In the genomic region with DNA sequence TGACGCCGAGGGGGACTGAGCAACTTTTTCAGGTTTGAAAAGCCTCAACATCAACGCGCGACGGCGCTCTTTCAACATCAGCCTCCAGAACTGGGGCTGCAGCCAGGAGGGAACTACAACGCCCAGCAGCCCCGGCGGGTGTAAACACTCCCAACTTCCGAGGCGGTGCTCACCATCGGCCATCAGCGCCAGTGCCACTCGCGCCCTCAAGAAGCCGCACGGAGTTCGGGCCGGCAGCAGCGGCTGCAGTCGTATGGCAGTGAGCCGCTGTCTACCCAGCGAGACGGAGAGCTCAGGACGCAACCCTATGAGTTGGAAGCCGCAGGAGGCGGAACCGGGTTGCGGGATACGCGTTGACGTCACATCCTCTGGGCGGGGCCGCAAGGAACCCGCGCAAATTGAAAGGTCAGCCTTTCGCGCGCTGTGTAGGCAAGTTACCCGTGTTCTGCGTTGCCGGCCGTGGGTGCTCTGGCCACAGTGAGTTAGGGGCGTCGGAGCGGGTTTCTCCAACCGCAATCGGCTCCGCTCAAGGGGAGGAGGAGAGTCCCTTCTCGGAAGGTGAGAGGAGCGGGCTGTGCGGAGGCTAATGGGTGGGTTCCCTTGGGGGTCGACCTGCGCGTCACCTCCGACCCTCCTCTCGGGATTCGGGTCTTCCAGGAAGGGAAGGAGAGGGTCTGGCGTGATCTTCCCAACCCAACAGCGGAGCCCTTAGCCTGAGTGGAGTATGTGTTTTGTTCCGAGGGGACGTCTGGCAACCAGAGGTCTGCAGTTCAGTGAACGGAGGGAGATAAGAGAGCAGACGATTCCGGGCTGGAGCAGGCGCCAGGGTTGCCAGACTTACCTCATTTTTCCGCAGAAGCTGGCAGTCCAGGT, we compare ENCODE assay signal across 1 cellular context.
TF ChIP-seq lines count a peak whose summit lies in the region.

A gene (plus strand): TSS at position 409 of the 873 bp plus-strand sequence. CDS start 2,222 bp downstream, outside the sequence.

TF ChIP-seq in HEK293, 187 proteins besides CTCF, POLR2A, EP300 and RAD21 (continued from another document and continues in another):
- TF ChIP-seq, protein P1, sequence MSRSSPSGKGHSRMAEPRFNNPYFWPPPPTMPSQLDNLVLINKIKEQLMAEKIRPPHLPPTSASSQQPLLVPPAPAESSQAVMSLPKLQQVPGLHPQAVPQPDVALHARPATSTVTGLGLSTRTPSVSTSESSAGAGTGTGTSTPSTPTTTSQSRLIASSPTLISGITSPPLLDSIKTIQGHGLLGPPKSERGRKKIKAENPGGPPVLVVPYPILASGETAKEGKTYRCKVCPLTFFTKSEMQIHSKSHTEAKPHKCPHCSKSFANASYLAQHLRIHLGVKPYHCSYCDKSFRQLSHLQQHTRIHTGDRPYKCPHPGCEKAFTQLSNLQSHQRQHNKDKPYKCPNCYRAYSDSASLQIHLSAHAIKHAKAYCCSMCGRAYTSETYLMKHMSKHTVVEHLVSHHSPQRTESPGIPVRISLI (tag by site-specific recombination; IDR thresholded peaks at IDR 0.05) = peak; percentile 85
- peak; percentile 65 for TF ChIP-seq OVOL3 (tag by site-specific recombination; IDR thresholded peaks at IDR 0.05)
- TF ChIP-seq ZNF341 (tag by site-specific recombination; IDR thresholded peaks at IDR 0.05; ENCODE audit: low read depth) = peak; percentile 52; the same call in 1 of the 2 replicates
- TF ChIP-seq ZFHX2 (tag by site-specific recombination; conservative IDR thresholded peaks at IDR 0.05) = peak; percentile 74
- TF ChIP-seq KLF8 (tag by site-specific recombination; IDR thresholded peaks at IDR 0.05) = peak; percentile 98
- TF ChIP-seq ZNF549 (tag by site-specific recombination; IDR thresholded peaks at IDR 0.05) = no peak
- peak; percentile 79 for TF ChIP-seq GLI4 (tag by site-specific recombination; IDR thresholded peaks at IDR 0.05)
- peak; percentile 69 for TF ChIP-seq KLF9 (tag by site-specific recombination; IDR thresholded peaks at IDR 0.05; ENCODE audit: low read depth)
- TF ChIP-seq, protein P2, sequence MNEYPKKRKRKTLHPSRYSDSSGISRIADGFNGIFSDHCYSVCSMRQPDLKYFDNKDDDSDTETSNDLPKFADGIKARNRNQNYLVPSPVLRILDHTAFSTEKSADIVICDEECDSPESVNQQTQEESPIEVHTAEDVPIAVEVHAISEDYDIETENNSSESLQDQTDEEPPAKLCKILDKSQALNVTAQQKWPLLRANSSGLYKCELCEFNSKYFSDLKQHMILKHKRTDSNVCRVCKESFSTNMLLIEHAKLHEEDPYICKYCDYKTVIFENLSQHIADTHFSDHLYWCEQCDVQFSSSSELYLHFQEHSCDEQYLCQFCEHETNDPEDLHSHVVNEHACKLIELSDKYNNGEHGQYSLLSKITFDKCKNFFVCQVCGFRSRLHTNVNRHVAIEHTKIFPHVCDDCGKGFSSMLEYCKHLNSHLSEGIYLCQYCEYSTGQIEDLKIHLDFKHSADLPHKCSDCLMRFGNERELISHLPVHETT (tag by site-specific recombination; IDR thresholded peaks at IDR 0.05) = peak; percentile 81
- no peak for TF ChIP-seq ZNF221 (tag by site-specific recombination; IDR thresholded peaks at IDR 0.05; ENCODE audit: borderline replicate concordance)
- TF ChIP-seq ZNF544 (tag by site-specific recombination; IDR thresholded peaks at IDR 0.05) = no peak
- peak; percentile 95 for TF ChIP-seq ZXDB (tag by site-specific recombination; IDR thresholded peaks at IDR 0.05)
- peak; percentile 99 for TF ChIP-seq ZFP37 (tag by site-specific recombination; IDR thresholded peaks at IDR 0.05)
- TF ChIP-seq ZNF223 (tag by site-specific recombination; IDR thresholded peaks at IDR 0.05) = no peak
- TF ChIP-seq, protein P3, sequence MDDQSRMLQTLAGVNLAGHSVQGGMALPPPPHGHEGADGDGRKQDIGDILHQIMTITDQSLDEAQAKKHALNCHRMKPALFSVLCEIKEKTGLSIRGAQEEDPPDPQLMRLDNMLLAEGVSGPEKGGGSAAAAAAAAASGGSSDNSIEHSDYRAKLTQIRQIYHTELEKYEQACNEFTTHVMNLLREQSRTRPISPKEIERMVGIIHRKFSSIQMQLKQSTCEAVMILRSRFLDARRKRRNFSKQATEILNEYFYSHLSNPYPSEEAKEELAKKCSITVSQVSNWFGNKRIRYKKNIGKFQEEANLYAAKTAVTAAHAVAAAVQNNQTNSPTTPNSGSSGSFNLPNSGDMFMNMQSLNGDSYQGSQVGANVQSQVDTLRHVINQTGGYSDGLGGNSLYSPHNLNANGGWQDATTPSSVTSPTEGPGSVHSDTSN (CRISPR knock-in tag; IDR thresholded peaks at IDR 0.05) = peak; percentile 89; the same call in 1 of the 2 replicates
- TF ChIP-seq GLIS1 (tag by site-specific recombination; IDR thresholded peaks at IDR 0.05) = peak; percentile 76
- TF ChIP-seq ZNF324 (tag by site-specific recombination; IDR thresholded peaks at IDR 0.05) = peak; percentile 87; the same call in 1 of the 2 replicates
- TF ChIP-seq ZNF423 (tag by site-specific recombination; IDR thresholded peaks at IDR 0.05) = no peak; the same call in 1 of the 2 replicates
- 0 out of 2 replicates have a peak, but pooled peaks have one; percentile 53 for TF ChIP-seq HOXC10 (CRISPR knock-in tag; IDR thresholded peaks at IDR 0.05)
- no peak for TF ChIP-seq ZNF214 (tag by site-specific recombination; IDR thresholded peaks at IDR 0.05; ENCODE audit: borderline replicate concordance)
- peak; percentile 95 for TF ChIP-seq ZBTB7A (tag by site-specific recombination; IDR thresholded peaks at IDR 0.05; ENCODE audit: low read depth)
- TF ChIP-seq, protein P4, sequence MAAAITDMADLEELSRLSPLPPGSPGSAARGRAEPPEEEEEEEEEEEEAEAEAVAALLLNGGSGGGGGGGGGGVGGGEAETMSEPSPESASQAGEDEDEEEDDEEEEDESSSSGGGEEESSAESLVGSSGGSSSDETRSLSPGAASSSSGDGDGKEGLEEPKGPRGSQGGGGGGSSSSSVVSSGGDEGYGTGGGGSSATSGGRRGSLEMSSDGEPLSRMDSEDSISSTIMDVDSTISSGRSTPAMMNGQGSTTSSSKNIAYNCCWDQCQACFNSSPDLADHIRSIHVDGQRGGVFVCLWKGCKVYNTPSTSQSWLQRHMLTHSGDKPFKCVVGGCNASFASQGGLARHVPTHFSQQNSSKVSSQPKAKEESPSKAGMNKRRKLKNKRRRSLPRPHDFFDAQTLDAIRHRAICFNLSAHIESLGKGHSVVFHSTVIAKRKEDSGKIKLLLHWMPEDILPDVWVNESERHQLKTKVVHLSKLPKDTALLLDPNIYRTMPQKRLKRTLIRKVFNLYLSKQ (tag by site-specific recombination; IDR thresholded peaks at IDR 0.05; ENCODE audit: borderline replicate concordance) = no peak
- peak; percentile 77 for TF ChIP-seq YY1 (tag by site-specific recombination; IDR thresholded peaks at IDR 0.05)
- TF ChIP-seq ZEB2 (tag by site-specific recombination; IDR thresholded peaks at IDR 0.05) = peak; percentile 92; the same call in 1 of the 2 replicates
- no peak for TF ChIP-seq ZNF791 (tag by site-specific recombination; IDR thresholded peaks at IDR 0.05)
- TF ChIP-seq, protein P5, sequence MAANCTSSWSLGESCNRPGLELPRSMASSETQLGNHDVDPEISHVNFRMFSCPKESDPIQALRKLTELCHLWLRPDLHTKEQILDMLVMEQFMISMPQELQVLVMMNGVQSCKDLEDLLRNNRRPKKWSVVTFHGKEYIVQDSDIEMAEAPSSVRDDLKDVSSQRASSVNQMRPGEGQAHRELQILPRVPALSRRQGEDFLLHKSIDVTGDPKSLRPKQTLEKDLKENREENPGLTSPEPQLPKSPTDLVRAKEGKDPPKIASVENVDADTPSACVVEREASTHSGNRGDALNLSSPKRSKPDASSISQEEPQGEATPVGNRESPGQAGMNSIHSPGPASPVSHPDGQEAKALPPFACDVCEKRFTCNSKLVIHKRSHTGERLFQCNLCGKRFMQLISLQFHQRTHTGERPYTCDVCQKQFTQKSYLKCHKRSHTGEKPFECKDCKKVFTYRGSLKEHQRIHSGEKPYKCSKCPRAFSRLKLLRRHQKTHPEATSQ (tag by site-specific recombination; IDR thresholded peaks at IDR 0.05) = peak; percentile 64
- no peak for TF ChIP-seq YY2 (tag by site-specific recombination; IDR thresholded peaks at IDR 0.05)
- TF ChIP-seq, protein P6, sequence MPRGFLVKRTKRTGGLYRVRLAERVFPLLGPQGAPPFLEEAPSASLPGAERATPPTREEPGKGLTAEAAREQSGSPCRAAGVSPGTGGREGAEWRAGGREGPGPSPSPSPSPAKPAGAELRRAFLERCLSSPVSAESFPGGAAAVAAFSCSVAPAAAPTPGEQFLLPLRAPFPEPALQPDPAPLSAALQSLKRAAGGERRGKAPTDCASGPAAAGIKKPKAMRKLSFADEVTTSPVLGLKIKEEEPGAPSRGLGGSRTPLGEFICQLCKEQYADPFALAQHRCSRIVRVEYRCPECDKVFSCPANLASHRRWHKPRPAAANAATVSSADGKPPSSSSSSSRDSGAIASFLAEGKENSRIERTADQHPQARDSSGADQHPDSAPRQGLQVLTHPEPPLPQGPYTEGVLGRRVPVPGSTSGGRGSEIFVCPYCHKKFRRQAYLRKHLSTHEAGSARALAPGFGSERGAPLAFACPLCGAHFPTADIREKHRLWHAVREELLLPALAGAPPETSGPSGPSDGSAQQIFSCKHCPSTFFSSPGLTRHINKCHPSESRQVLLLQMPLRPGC (tag by site-specific recombination; IDR thresholded peaks at IDR 0.05) = peak; percentile 87
- peak; percentile 90; the same call in 1 of the 2 replicates for TF ChIP-seq ZNF792 (tag by site-specific recombination; IDR thresholded peaks at IDR 0.05)
- peak; percentile 48; the same call in 1 of the 2 replicates for TF ChIP-seq ZNF121 (tag by site-specific recombination; IDR thresholded peaks at IDR 0.05)
- TF ChIP-seq, protein P7, sequence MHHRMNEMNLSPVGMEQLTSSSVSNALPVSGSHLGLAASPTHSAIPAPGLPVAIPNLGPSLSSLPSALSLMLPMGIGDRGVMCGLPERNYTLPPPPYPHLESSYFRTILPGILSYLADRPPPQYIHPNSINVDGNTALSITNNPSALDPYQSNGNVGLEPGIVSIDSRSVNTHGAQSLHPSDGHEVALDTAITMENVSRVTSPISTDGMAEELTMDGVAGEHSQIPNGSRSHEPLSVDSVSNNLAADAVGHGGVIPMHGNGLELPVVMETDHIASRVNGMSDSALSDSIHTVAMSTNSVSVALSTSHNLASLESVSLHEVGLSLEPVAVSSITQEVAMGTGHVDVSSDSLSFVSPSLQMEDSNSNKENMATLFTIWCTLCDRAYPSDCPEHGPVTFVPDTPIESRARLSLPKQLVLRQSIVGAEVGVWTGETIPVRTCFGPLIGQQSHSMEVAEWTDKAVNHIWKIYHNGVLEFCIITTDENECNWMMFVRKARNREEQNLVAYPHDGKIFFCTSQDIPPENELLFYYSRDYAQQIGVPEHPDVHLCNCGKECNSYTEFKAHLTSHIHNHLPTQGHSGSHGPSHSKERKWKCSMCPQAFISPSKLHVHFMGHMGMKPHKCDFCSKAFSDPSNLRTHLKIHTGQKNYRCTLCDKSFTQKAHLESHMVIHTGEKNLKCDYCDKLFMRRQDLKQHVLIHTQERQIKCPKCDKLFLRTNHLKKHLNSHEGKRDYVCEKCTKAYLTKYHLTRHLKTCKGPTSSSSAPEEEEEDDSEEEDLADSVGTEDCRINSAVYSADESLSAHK (tag by site-specific recombination; IDR thresholded peaks at IDR 0.05) = no peak
- peak; percentile 94 for TF ChIP-seq ZBTB21 (tag by site-specific recombination; IDR thresholded peaks at IDR 0.05)
- TF ChIP-seq ZNF76 (tag by site-specific recombination; IDR thresholded peaks at IDR 0.05; ENCODE audit: borderline replicate concordance, low read depth) = peak; percentile 97
- TF ChIP-seq, protein P8, sequence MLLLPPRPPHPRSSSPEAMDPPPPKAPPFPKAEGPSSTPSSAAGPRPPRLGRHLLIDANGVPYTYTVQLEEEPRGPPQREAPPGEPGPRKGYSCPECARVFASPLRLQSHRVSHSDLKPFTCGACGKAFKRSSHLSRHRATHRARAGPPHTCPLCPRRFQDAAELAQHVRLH (tag by site-specific recombination; IDR thresholded peaks at IDR 0.05) = peak; percentile 98
- peak; percentile 87 for TF ChIP-seq ZBTB20 (tag by site-specific recombination; IDR thresholded peaks at IDR 0.05)
- TF ChIP-seq ZNF768 (tag by site-specific recombination; IDR thresholded peaks at IDR 0.05) = no peak
- TF ChIP-seq ZFP41 (tag by site-specific recombination; IDR thresholded peaks at IDR 0.05; ENCODE audit: borderline replicate concordance) = no peak
- TF ChIP-seq, protein P9, sequence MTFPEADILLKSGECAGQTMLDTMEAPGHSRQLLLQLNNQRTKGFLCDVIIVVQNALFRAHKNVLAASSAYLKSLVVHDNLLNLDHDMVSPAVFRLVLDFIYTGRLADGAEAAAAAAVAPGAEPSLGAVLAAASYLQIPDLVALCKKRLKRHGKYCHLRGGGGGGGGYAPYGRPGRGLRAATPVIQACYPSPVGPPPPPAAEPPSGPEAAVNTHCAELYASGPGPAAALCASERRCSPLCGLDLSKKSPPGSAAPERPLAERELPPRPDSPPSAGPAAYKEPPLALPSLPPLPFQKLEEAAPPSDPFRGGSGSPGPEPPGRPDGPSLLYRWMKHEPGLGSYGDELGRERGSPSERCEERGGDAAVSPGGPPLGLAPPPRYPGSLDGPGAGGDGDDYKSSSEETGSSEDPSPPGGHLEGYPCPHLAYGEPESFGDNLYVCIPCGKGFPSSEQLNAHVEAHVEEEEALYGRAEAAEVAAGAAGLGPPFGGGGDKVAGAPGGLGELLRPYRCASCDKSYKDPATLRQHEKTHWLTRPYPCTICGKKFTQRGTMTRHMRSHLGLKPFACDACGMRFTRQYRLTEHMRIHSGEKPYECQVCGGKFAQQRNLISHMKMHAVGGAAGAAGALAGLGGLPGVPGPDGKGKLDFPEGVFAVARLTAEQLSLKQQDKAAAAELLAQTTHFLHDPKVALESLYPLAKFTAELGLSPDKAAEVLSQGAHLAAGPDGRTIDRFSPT (tag by site-specific recombination; IDR thresholded peaks at IDR 0.05) = peak; percentile 80
- TF ChIP-seq, protein P10, sequence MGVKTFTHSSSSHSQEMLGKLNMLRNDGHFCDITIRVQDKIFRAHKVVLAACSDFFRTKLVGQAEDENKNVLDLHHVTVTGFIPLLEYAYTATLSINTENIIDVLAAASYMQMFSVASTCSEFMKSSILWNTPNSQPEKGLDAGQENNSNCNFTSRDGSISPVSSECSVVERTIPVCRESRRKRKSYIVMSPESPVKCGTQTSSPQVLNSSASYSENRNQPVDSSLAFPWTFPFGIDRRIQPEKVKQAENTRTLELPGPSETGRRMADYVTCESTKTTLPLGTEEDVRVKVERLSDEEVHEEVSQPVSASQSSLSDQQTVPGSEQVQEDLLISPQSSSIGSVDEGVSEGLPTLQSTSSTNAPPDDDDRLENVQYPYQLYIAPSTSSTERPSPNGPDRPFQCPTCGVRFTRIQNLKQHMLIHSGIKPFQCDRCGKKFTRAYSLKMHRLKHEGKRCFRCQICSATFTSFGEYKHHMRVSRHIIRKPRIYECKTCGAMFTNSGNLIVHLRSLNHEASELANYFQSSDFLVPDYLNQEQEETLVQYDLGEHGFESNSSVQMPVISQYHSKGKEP (tag by site-specific recombination; IDR thresholded peaks at IDR 0.05) = no peak
- peak; percentile 85; the same call in 1 of the 2 replicates for TF ChIP-seq ZNF391 (tag by site-specific recombination; IDR thresholded peaks at IDR 0.05; ENCODE audit: borderline replicate concordance, low read depth)
- TF ChIP-seq FEZF1 (tag by site-specific recombination; IDR thresholded peaks at IDR 0.05) = no peak
- TF ChIP-seq ZNF785 (tag by site-specific recombination; IDR thresholded peaks at IDR 0.05) = 0 out of 2 replicates have a peak, but pooled peaks have one; percentile 29
- TF ChIP-seq ZNF48 (tag by site-specific recombination; IDR thresholded peaks at IDR 0.05) = no peak
- peak; percentile 93 for TF ChIP-seq SP7 (tag by site-specific recombination; IDR thresholded peaks at IDR 0.05)
- no peak for TF ChIP-seq ZNF302 (tag by site-specific recombination; IDR thresholded peaks at IDR 0.05; ENCODE audit: low read depth)
- TF ChIP-seq ZNF211 (tag by site-specific recombination; IDR thresholded peaks at IDR 0.05; ENCODE audit: low read depth) = no peak
- TF ChIP-seq BCL11B (tag by site-specific recombination; IDR thresholded peaks at IDR 0.05; ENCODE audit: low read depth) = peak; percentile 99
